ENCODE assay signal across 18 cellular contexts in genomic region chr19:46030861-46031550, GRCh38. TPM values are rescaled to one million over a fixed set of nuclear protein-coding genes. Genes with fewer than 3 reads are reported as not detected.
A peak's percentile ranks its signal among the peaks of the same experiment; 100 is the strongest.
DNase-seq lines count a peak whose midpoint lies in the region; TF ChIP-seq lines count a peak whose summit lies in the region.
"Had no signal": no experiment of that assay in that cellular context is flagged by ENCODE, and none has a peak within 500 bp of the region (broad histone marks: within the 10 kb centered on the region; RNA-seq: fewer than 3 reads in every experiment).

No MANE protein-coding gene starts in this region.

- H3K4me1 ChIP-seq in breast epithelium, result no peaks in the 10 kb centered on the region
- H3K4me1 ChIP-seq in mammary epithelial cell (ENCODE audit: insufficient read depth, low read length), result no peaks in the 10 kb centered on the region
- H3K4me1 ChIP-seq in ectodermal cell (ENCODE audit: control insufficient read depth, insufficient read depth, low read length), result peaks cover 12% of the 10 kb centered on the region
- no peaks in the 10 kb centered on the region for H3K4me1 ChIP-seq in MM.1S (ENCODE audit: low read length)
- H3K4me1 ChIP-seq in mesenchymal stem cell (ENCODE audit: control insufficient read depth, insufficient read depth, low read depth, low read length), result peaks cover 12% of the 10 kb centered on the region
- H3K4me1 ChIP-seq: A549 had no signal

- H3K23ac ChIP-seq in mesenchymal stem cell (ENCODE audit: low read length in 2 of 2), result no peak overlapping the region

- H3K4ac ChIP-seq in mesenchymal stem cell (ENCODE audit: low read depth in 1 of 2, low read length in 2 of 2), result no peak overlapping the region

- H2AK5ac ChIP-seq in mesenchymal stem cell (ENCODE audit: low read length, severe bottlenecking), result no peak overlapping the region

- no peaks in the 10 kb centered on the region for H3F3A ChIP-seq in MM.1S (ENCODE audit: insufficient read depth, low read length)

- no peaks in the 10 kb centered on the region for H3K27me3 ChIP-seq in breast epithelium
- no peaks in the 10 kb centered on the region for H3K27me3 ChIP-seq in mammary epithelial cell (ENCODE audit: insufficient read depth, low read length)
- H3K27me3 ChIP-seq in ectodermal cell (ENCODE audit: control insufficient read depth, insufficient read depth, low read length, poor library complexity, severe bottlenecking), result no peaks in the 10 kb centered on the region
- no peaks in the 10 kb centered on the region for H3K27me3 ChIP-seq in MM.1S (replicated peaks; ENCODE audit: insufficient read depth, low read length)
- H3K27me3 ChIP-seq in mesenchymal stem cell (ENCODE audit: control insufficient read depth in 1 of 2, insufficient read depth in 1 of 2, low read length in 2 of 2), result peaks cover 10 to 34% of the 10 kb centered on the region in 2 experiments

- no peak overlapping the region for H3K4me3 ChIP-seq in breast epithelium
- no peak overlapping the region for H3K4me3 ChIP-seq in mammary epithelial cell (replicated peaks in 1 of 3; ENCODE audit: insufficient read depth in 1 of 3, low read depth in 2 of 3, low read length in 3 of 3)
- H3K4me3 ChIP-seq in ectodermal cell (ENCODE audit: insufficient read depth, low read depth, low read length), result no peak overlapping the region
- H3K4me3 ChIP-seq in MM.1S (ENCODE audit: low read length), result no peak overlapping the region
- H3K4me3 ChIP-seq in mesenchymal stem cell (ENCODE audit: insufficient read depth in 1 of 2, low read depth in 1 of 2, low read length in 2 of 2), result no peak overlapping the region
- H3K4me3 ChIP-seq: A549, MG63 had no signal

- WGBS in mammary epithelial cell (ENCODE audit: low coverage, missing lambda C conversion rate), result 65% methylated on average over 12 of the region's 12 CpGs
- WGBS in ectodermal cell, 2 experiments, result 74 to 79% methylated on average over 12 of the region's 12 CpGs
- 83% methylated on average over 9 of the region's 12 CpGs for WGBS in mesenchymal stem cell

- in situ Hi-C loops in mammary epithelial cell (cut with MboI; ENCODE audit: low sequenced_read_pairs in 2 of 2), result no loop called here

- CTCF ChIA-PET in mammary epithelial cell (lab: Charles Lee; ENCODE audit: low non-redundant PET), result no interaction called here

- H3K27ac ChIP-seq in breast epithelium, result no peak overlapping the region
- H3K27ac ChIP-seq in mammary epithelial cell (ENCODE audit: insufficient read depth, low read depth, low read length), result no peak overlapping the region
- peak overlapping the region; percentile 11 for H3K27ac ChIP-seq in ectodermal cell (ENCODE audit: insufficient read depth, low read depth, low read length, poor library complexity, severe bottlenecking)
- H3K27ac ChIP-seq in MM.1S (ENCODE audit: low read length), result no peak overlapping the region
- no peak overlapping the region for H3K27ac ChIP-seq in substantia nigra (ENCODE audit: low read depth, low read length, poor library complexity, severe bottlenecking)
- H3K27ac ChIP-seq in mesenchymal stem cell (ENCODE audit: low read length, poor library complexity, severe bottlenecking), result no peak overlapping the region
- H3K27ac ChIP-seq: KMS-11 had no signal

- dilution Hi-C loops in mammary epithelial cell (cut with HindIII; ENCODE audit: low sequenced_read_pairs), result no loop called here

- H3K14ac ChIP-seq in mesenchymal stem cell (ENCODE audit: low read length in 2 of 2), result no peak overlapping the region

- H2BK5ac ChIP-seq in mesenchymal stem cell (ENCODE audit: low read depth, low read length, poor library complexity, severe bottlenecking), result no peak overlapping the region

- no peak for TF ChIP-seq CTCF in breast epithelium (IDR thresholded peaks at IDR 0.05)
- TF ChIP-seq CTCF in mammary epithelial cell (conservative IDR thresholded peaks at IDR 0.05 in 1 of 2, IDR thresholded peaks at IDR 0.05 in 1 of 2; ENCODE audit: extremely low read depth in 1 of 2, insufficient read depth in 1 of 2, low read depth in 1 of 2, low read length in 2 of 2), result no peak
- no peak for TF ChIP-seq CTCF in MM.1S (IDR thresholded peaks at IDR 0.05; ENCODE audit: low read length)

- peak in 1 of 2 donors; percentile 6 for DNase-seq in breast epithelium (ENCODE audit: low spot score in 2 of 2)
- no peak for DNase-seq in mammary epithelial cell
- DNase-seq in myocyte (ENCODE audit: low read depth), result peak; percentile 56
- no peak for DNase-seq in MM.1S
- no peak for DNase-seq in substantia nigra (lab: John Stamatoyannopoulos, UW)
- DNase-seq in CD1c-positive myeloid dendritic cell (ENCODE audit: extremely low spot score), result no peak
- no peak for DNase-seq in mesenchymal stem cell
- DNase-seq: CD4-positive, CD25-positive, alpha-beta regulatory T cell; MG63; NCI-H1105 treated with DMSO at 0.1 percent for 48 hours; NCI-H187; NCI-H2171; SHP77 treated with DMSO at 0.1 percent for 48 hours had no signal

- H3K79me2 ChIP-seq in mammary epithelial cell (ENCODE audit: insufficient read depth, low read length), result no peaks in the 10 kb centered on the region
- no peaks in the 10 kb centered on the region for H3K79me2 ChIP-seq in MM.1S (ENCODE audit: low read length)

- intact Hi-C loops in breast epithelium (cut with DNase I; ENCODE audit: low total_unique reads), result no loop called here
- intact Hi-C loops in mammary epithelial cell (cut with micrococcal nuclease), result no loop called here

- peak; percentile 2 for TF ChIP-seq POLR2A in breast epithelium (IDR thresholded peaks at IDR 0.05)

- no TSS peak for BruUV-seq in mammary epithelial cell (replicated peaks; lab: Mats Ljungman, UMichigan)

- H2BK120ac ChIP-seq in mesenchymal stem cell (ENCODE audit: low read depth, low read length), result no peak overlapping the region

- no peak overlapping the region for H2BK12ac ChIP-seq in mesenchymal stem cell (ENCODE audit: low read length in 2 of 2)

- H3K9me3 ChIP-seq in breast epithelium, result no peaks in the 10 kb centered on the region
- H3K9me3 ChIP-seq in mammary epithelial cell (replicated peaks; ENCODE audit: insufficient read depth, low read length), result no peaks in the 10 kb centered on the region
- no peaks in the 10 kb centered on the region for H3K9me3 ChIP-seq in ectodermal cell (ENCODE audit: control insufficient read depth, low read length)
- no peaks in the 10 kb centered on the region for H3K9me3 ChIP-seq in MM.1S (replicated peaks; ENCODE audit: insufficient read depth, low read length)
- H3K9me3 ChIP-seq in mesenchymal stem cell (ENCODE audit: control insufficient read depth, low read length), result no peaks in the 10 kb centered on the region
- H3K9me3 ChIP-seq: A549, MG63 had no signal

- H3K4me2 ChIP-seq in mammary epithelial cell (ENCODE audit: insufficient read depth, low read depth, low read length), result no peak overlapping the region
- no peak overlapping the region for H3K4me2 ChIP-seq in MM.1S (ENCODE audit: low read depth, low read length)
- H3K4me2 ChIP-seq in mesenchymal stem cell (ENCODE audit: low read length, poor library complexity, severe bottlenecking), result no peak overlapping the region
- H3K4me2 ChIP-seq: A549, KMS-11 had no signal

- H3K9ac ChIP-seq in mammary epithelial cell (ENCODE audit: insufficient read depth, low read length) (no peak overlapping the region), MM.1S (ENCODE audit: low read length) (no peak overlapping the region), mesenchymal stem cell (ENCODE audit: low read length) (no peak overlapping the region)
- H3K9ac ChIP-seq: KMS-11 had no signal

- H3K36me3 ChIP-seq in breast epithelium (no peaks in the 10 kb centered on the region), mammary epithelial cell (ENCODE audit: insufficient read depth, low read length) (no peaks in the 10 kb centered on the region), ectodermal cell (ENCODE audit: control insufficient read depth, insufficient read depth, low read length) (peaks cover 8% of the 10 kb centered on the region), MM.1S (replicated peaks; ENCODE audit: insufficient read depth, low read length) (no peaks in the 10 kb centered on the region), mesenchymal stem cell (ENCODE audit: control insufficient read depth in 1 of 2, insufficient read depth in 2 of 2, low read depth in 1 of 2, low read length in 2 of 2) (peaks cover 0 to 15% of the 10 kb centered on the region in 2 experiments)
- H3K36me3 ChIP-seq: MG63 had no signal

- no peaks in the 10 kb centered on the region for H3K79me1 ChIP-seq in mesenchymal stem cell (replicated peaks; ENCODE audit: low read length, poor library complexity, severe bottlenecking)

- H2AFZ ChIP-seq in mammary epithelial cell (ENCODE audit: low read depth, low read length) (no peak overlapping the region), MM.1S (ENCODE audit: low read length) (no peak overlapping the region), mesenchymal stem cell (ENCODE audit: low read depth, low read length) (no peak overlapping the region)

- H4K8ac ChIP-seq in mesenchymal stem cell (ENCODE audit: low read length), result no peak overlapping the region

- H3K9me2 ChIP-seq in MM.1S (replicated peaks; ENCODE audit: insufficient read depth, low read length), result no peaks in the 10 kb centered on the region

- no peak overlapping the region for H4K91ac ChIP-seq in mesenchymal stem cell (ENCODE audit: low read length)

- H4K20me1 ChIP-seq in mammary epithelial cell (ENCODE audit: insufficient read depth, low read length), result no peaks in the 10 kb centered on the region
- H4K20me1 ChIP-seq in MM.1S (ENCODE audit: insufficient read depth, low read length), result no peaks in the 10 kb centered on the region

- no peak overlapping the region for H3K18ac ChIP-seq in mesenchymal stem cell (ENCODE audit: low read depth in 1 of 2, low read length in 2 of 2)

- no peak overlapping the region for H2BK15ac ChIP-seq in mesenchymal stem cell (ENCODE audit: low read depth, poor library complexity, severe bottlenecking)

RNA-seq across cellular contexts. Expression of gene PGLYRP1, which starts 8.2 kb away (rescaled TPM):
- not detected for total RNA-seq in breast epithelium
- total RNA-seq in mammary epithelial cell, result not detected
- not detected for polyA plus RNA-seq in mammary epithelial cell
- polyA minus RNA-seq in mammary epithelial cell, result not detected
- polyA plus RNA-seq in ectodermal cell (2013, experiment 1 of 4), result not detected
- polyA plus RNA-seq in ectodermal cell (2013, experiment 2 of 4), result not detected
- polyA plus RNA-seq in ectodermal cell (2013, experiment 3 of 4), result not detected
- polyA plus RNA-seq in ectodermal cell (2013, experiment 4 of 4), result not detected
- total RNA-seq in myocyte, result not detected in 2 replicates
- polyA plus RNA-seq in myocyte (2012), result 0.30 TPM
- not detected for polyA plus RNA-seq in mesenchymal stem cell (2013, experiment 1 of 2)
- not detected for polyA plus RNA-seq in mesenchymal stem cell (2013, experiment 2 of 2)
- total RNA-seq: CD4-positive, CD25-positive, alpha-beta regulatory T cell; H1; NCI-H460 had no signal
- polyA plus RNA-seq: A549; CD4-positive, CD25-positive, alpha-beta regulatory T cell; H1 had no signal

RNA-seq across cellular contexts. Expression of gene IGFL4, which starts 9.8 kb away (rescaled TPM):
- not detected for total RNA-seq in breast epithelium
- total RNA-seq in mammary epithelial cell, result 1 to 10 TPM in 1 of 2 donors, not detected in 1; 1.5 TPM
- not detected for polyA plus RNA-seq in mammary epithelial cell
- polyA minus RNA-seq in mammary epithelial cell, result not detected
- 1.2 TPM for polyA plus RNA-seq in ectodermal cell (2013, experiment 1 of 4)
- polyA plus RNA-seq in ectodermal cell (2013, experiment 2 of 4), result 0.34 TPM
- 0.53 TPM for polyA plus RNA-seq in ectodermal cell (2013, experiment 3 of 4)
- polyA plus RNA-seq in ectodermal cell (2013, experiment 4 of 4), result 0.73 TPM
- total RNA-seq in myocyte, result 0.10 and 0.91 TPM in 2 replicates
- 0.67 TPM for polyA plus RNA-seq in myocyte (2012)
- not detected for polyA plus RNA-seq in mesenchymal stem cell (2013, experiment 1 of 2)
- polyA plus RNA-seq in mesenchymal stem cell (2013, experiment 2 of 2), result not detected
- total RNA-seq: CD4-positive, CD25-positive, alpha-beta regulatory T cell had no signal
- polyA plus RNA-seq: CD4-positive, CD25-positive, alpha-beta regulatory T cell had no signal

RNA-seq across cellular contexts. Expression of gene CCDC61, which starts 35.7 kb away (rescaled TPM):
- 1 to 10 TPM; 7.0 to 8.8 (median 8.3) TPM for total RNA-seq in breast epithelium
- 10 to 100 TPM in 1 of 2 donors, 1 to 10 TPM in 1; 3.3 to 14.8 TPM for total RNA-seq in mammary epithelial cell
- polyA plus RNA-seq in mammary epithelial cell, result 6.4 TPM
- polyA minus RNA-seq in mammary epithelial cell, result 1.7 TPM
- 6.7 TPM for polyA plus RNA-seq in ectodermal cell (2013, experiment 1 of 4)
- 7.2 TPM for polyA plus RNA-seq in ectodermal cell (2013, experiment 2 of 4)
- polyA plus RNA-seq in ectodermal cell (2013, experiment 3 of 4), result 9.3 TPM
- 6.9 TPM for polyA plus RNA-seq in ectodermal cell (2013, experiment 4 of 4)
- 7.0 and 10.9 TPM in 2 replicates for total RNA-seq in myocyte
- 7.1 TPM for polyA plus RNA-seq in myocyte (2012)
- 3.0 TPM for polyA plus RNA-seq in mesenchymal stem cell (2013, experiment 1 of 2)
- polyA plus RNA-seq in mesenchymal stem cell (2013, experiment 2 of 2), result 2.9 TPM

RNA-seq across cellular contexts. Expression of gene NOVA2, which starts 57.3 kb away (rescaled TPM):
- total RNA-seq in breast epithelium, result 1 to 10 TPM in 2 of 3 donors, under 1 TPM in 1; 0.59 to 3.6 (median 1.1) TPM
- not detected for total RNA-seq in mammary epithelial cell
- polyA plus RNA-seq in mammary epithelial cell, result 0.01 TPM
- not detected for polyA minus RNA-seq in mammary epithelial cell
- 15.9 TPM for polyA plus RNA-seq in ectodermal cell (2013, experiment 1 of 4)
- polyA plus RNA-seq in ectodermal cell (2013, experiment 2 of 4), result 18.4 TPM
- 14.4 TPM for polyA plus RNA-seq in ectodermal cell (2013, experiment 3 of 4)
- polyA plus RNA-seq in ectodermal cell (2013, experiment 4 of 4), result 15.8 TPM
- total RNA-seq in myocyte, result not detected in 2 replicates
- not detected for polyA plus RNA-seq in myocyte (2012)
- polyA plus RNA-seq in mesenchymal stem cell (2013, experiment 1 of 2), result 0.03 TPM
- polyA plus RNA-seq in mesenchymal stem cell (2013, experiment 2 of 2), result 0.03 TPM
- total RNA-seq: CD4-positive, CD25-positive, alpha-beta regulatory T cell; NCI-H460 had no signal
- polyA plus RNA-seq: CD4-positive, CD25-positive, alpha-beta regulatory T cell had no signal
